Comparison of ENCODE assay signal across 8 cellular contexts in genomic region chr6:29942275-29943052, GRCh38. TPM values are rescaled to one million over a fixed set of nuclear protein-coding genes. Genes with fewer than 3 reads are reported as not detected.
DNase-seq lines count a peak whose midpoint lies in the region; ATAC-seq and TF ChIP-seq lines count a peak whose summit lies in the region.

TSS of gene HLA-A (plus strand) at chr6:29942532. CDS start at chr6:29942554, 22 bp downstream.

- peak within 1 kb of the TSS; percentile 99 for H3K27ac Mint-ChIP-seq in activated T-helper 2 cell treated with anti-CD3 and anti-CD28 coated beads, Interferon-gamma antibody, Interleukin-2, Interleukin-4, amounts not matched to agents 10 μg/mL and 5 μg/mL and 100 μg/mL, durations not matched to agents 14 hours and 24 hours and 36 hours
- peak within 1 kb of the TSS; percentile 99 to 100 (median 100) for H3K27ac Mint-ChIP-seq in naive thymus-derived CD8-positive, alpha-beta T cell
- peak within 1 kb of the TSS; percentile 94 for H3K27ac Mint-ChIP-seq in stimulated activated naive B cell treated with anti-CD40 and anti-IgM and Interleukin-4, amounts not matched to agents 10 μg/mL and 1 μg/mL and 100 μg/mL, for 72 hours

- H3K4me3 ChIP-seq in LNCaP clone FGC (ENCODE audit: low read depth, low read length) (peak within 1 kb of the TSS; percentile 70), fibroblast of mammary gland (ENCODE audit: control insufficient read depth, low read depth, low read length) (peak within 1 kb of the TSS; percentile 66)

- peak within 1 kb of the TSS; percentile 70 for H3K27ac ChIP-seq in RWPE1

- CTCF ChIA-PET in RWPE1 (lab: Yijun Ruan, JAX) = interaction anchor here (0.7 to 0.8 kb wide), 2 partner anchors 246 to 289 kb away, joined by 3 to 5 read pairs; no protein-coding TSS in a partner anchor

- ATAC-seq in naive thymus-derived CD8-positive, alpha-beta T cell = peak; percentile 84 to 85
- ATAC-seq in stimulated activated naive B cell treated with anti-CD40 and anti-IgM and Interleukin-4, amounts not matched to agents 10 μg/mL and 1 μg/mL and 100 μg/mL, for 72 hours (replicated peaks) = peak; percentile 88 to 92

- DNase-seq in Daoy (ENCODE audit: low read depth) = peak; percentile 98
- DNase-seq in GOT3 (lab: John Stamatoyannopoulos, UW) = peak; percentile 53
- DNase-seq in LNCaP clone FGC (ENCODE audit: low read depth) = peak; percentile 62
- DNase-seq in RWPE1 (ENCODE audit: low spot score) = peak; percentile 96
- peak; percentile 85 for DNase-seq in activated T-helper 2 cell treated with anti-CD3 and anti-CD28 coated beads, Interferon-gamma antibody, Interleukin-2, Interleukin-4, amounts not matched to agents 10 μg/mL and 5 μg/mL and 100 μg/mL, durations not matched to agents 14 hours and 24 hours and 36 hours (ENCODE audit: low spot score)
- peak; percentile 93 for DNase-seq in fibroblast of mammary gland (ENCODE audit: low read depth)
- peak; percentile 84 to 98 (median 93) for DNase-seq in naive thymus-derived CD8-positive, alpha-beta T cell
- DNase-seq in stimulated activated naive B cell treated with anti-CD40 and anti-IgM and Interleukin-4, amounts not matched to agents 10 μg/mL and 1 μg/mL and 100 μg/mL, for 72 hours = peak; percentile 88

- peak within 1 kb of the TSS; percentile 95 for H3K4me3 Mint-ChIP-seq in activated T-helper 2 cell treated with anti-CD3 and anti-CD28 coated beads, Interferon-gamma antibody, Interleukin-2, Interleukin-4, amounts not matched to agents 10 μg/mL and 5 μg/mL and 100 μg/mL, durations not matched to agents 14 hours and 24 hours and 36 hours (ENCODE audit: low read depth)
- H3K4me3 Mint-ChIP-seq in naive thymus-derived CD8-positive, alpha-beta T cell = peak within 1 kb of the TSS; percentile 91 to 99 (median 98)
- peak within 1 kb of the TSS; percentile 95 to 99 for H3K4me3 Mint-ChIP-seq in stimulated activated naive B cell treated with anti-CD40 and anti-IgM and Interleukin-4, amounts not matched to agents 10 μg/mL and 1 μg/mL and 100 μg/mL, for 72 hours

- no peaks in the 10 kb centered on the region for H3K27me3 Mint-ChIP-seq in activated T-helper 2 cell treated with anti-CD3 and anti-CD28 coated beads, Interferon-gamma antibody, Interleukin-2, Interleukin-4, amounts not matched to agents 10 μg/mL and 5 μg/mL and 100 μg/mL, durations not matched to agents 14 hours and 24 hours and 36 hours (ENCODE audit: low read depth)
- H3K27me3 Mint-ChIP-seq in naive thymus-derived CD8-positive, alpha-beta T cell = peaks cover 0 to 4% (median 0%) of the 10 kb centered on the region in 5 donors
- no peaks in the 10 kb centered on the region for H3K27me3 Mint-ChIP-seq in stimulated activated naive B cell treated with anti-CD40 and anti-IgM and Interleukin-4, amounts not matched to agents 10 μg/mL and 1 μg/mL and 100 μg/mL, for 72 hours

- no peaks in the 10 kb centered on the region for H3K9me3 Mint-ChIP-seq in activated T-helper 2 cell treated with anti-CD3 and anti-CD28 coated beads, Interferon-gamma antibody, Interleukin-2, Interleukin-4, amounts not matched to agents 10 μg/mL and 5 μg/mL and 100 μg/mL, durations not matched to agents 14 hours and 24 hours and 36 hours
- peaks cover 0 to 2% (median 0%) of the 10 kb centered on the region in 9 donors for H3K9me3 Mint-ChIP-seq in naive thymus-derived CD8-positive, alpha-beta T cell
- H3K9me3 Mint-ChIP-seq in stimulated activated naive B cell treated with anti-CD40 and anti-IgM and Interleukin-4, amounts not matched to agents 10 μg/mL and 1 μg/mL and 100 μg/mL, for 72 hours = no peaks in the 10 kb centered on the region

- no peak; the same call in 1 of the 2 replicates for TF ChIP-seq CTCF in LNCaP clone FGC (IDR thresholded peaks at IDR 0.05; ENCODE audit: control insufficient read depth, extremely low read depth, insufficient read depth)
- no peak for TF ChIP-seq CTCF in RWPE1 (conservative IDR thresholded peaks at IDR 0.05; ENCODE audit: low read depth)
- no peak for TF ChIP-seq CTCF in fibroblast of mammary gland (conservative IDR thresholded peaks at IDR 0.05; ENCODE audit: control insufficient read depth, insufficient read depth, low read depth, low read length)

- POLR2A ChIA-PET in RWPE1 (lab: Yijun Ruan, JAX; ENCODE audit: low non-redundant PET) = no interaction called here
- POLR2A ChIA-PET in naive thymus-derived CD8-positive, alpha-beta T cell (lab: Charles Lee) = interaction anchor here (1.0 to 3.8 kb wide), 11 partner anchors 14 to 1255 kb away, joined by 3 to 68 read pairs (median 4); partner anchors contain the start of genes POLR1H and TRIM26

- peaks cover 52% of the 10 kb centered on the region for H3K36me3 Mint-ChIP-seq in activated T-helper 2 cell treated with anti-CD3 and anti-CD28 coated beads, Interferon-gamma antibody, Interleukin-2, Interleukin-4, amounts not matched to agents 10 μg/mL and 5 μg/mL and 100 μg/mL, durations not matched to agents 14 hours and 24 hours and 36 hours (ENCODE audit: low read depth)
- peaks cover 16 to 53% (median 40%) of the 10 kb centered on the region in 3 donors for H3K36me3 Mint-ChIP-seq in naive thymus-derived CD8-positive, alpha-beta T cell
- peaks cover 46 to 48% of the 10 kb centered on the region in 2 donors for H3K36me3 Mint-ChIP-seq in stimulated activated naive B cell treated with anti-CD40 and anti-IgM and Interleukin-4, amounts not matched to agents 10 μg/mL and 1 μg/mL and 100 μg/mL, for 72 hours

- H3K4me1 Mint-ChIP-seq in activated T-helper 2 cell treated with anti-CD3 and anti-CD28 coated beads, Interferon-gamma antibody, Interleukin-2, Interleukin-4, amounts not matched to agents 10 μg/mL and 5 μg/mL and 100 μg/mL, durations not matched to agents 14 hours and 24 hours and 36 hours (ENCODE audit: low read depth) = peaks cover 39% of the 10 kb centered on the region
- peaks cover 28 to 63% (median 53%) of the 10 kb centered on the region in 4 donors for H3K4me1 Mint-ChIP-seq in naive thymus-derived CD8-positive, alpha-beta T cell
- H3K4me1 Mint-ChIP-seq in stimulated activated naive B cell treated with anti-CD40 and anti-IgM and Interleukin-4, amounts not matched to agents 10 μg/mL and 1 μg/mL and 100 μg/mL, for 72 hours = peaks cover 35 to 61% of the 10 kb centered on the region in 2 donors

- intact Hi-C loops in activated T-helper 2 cell treated with anti-CD3 and anti-CD28 coated beads, Interferon-gamma antibody, Interleukin-2, Interleukin-4, amounts not matched to agents 10 μg/mL and 5 μg/mL and 100 μg/mL, durations not matched to agents 14 hours and 24 hours and 36 hours (cut with micrococcal nuclease) = loop anchor here (1.0 to 2.0 kb wide), 2 partner anchors 16 to 23 kb away; no protein-coding TSS in a partner anchor

RNA-seq across cellular contexts. Expression of gene HLA-A, which starts in this region (rescaled TPM):
- 321 and 324 TPM in 2 replicates for total RNA-seq in Daoy (2014; rRNA removed; shearing (Covaris generic))
- 1,569 and 1,592 TPM in 2 replicates for total RNA-seq in activated T-helper 2 cell treated with anti-CD3 and anti-CD28 coated beads, Interferon-gamma antibody, Interleukin-2, Interleukin-4, amounts not matched to agents 10 μg/mL and 5 μg/mL and 100 μg/mL, durations not matched to agents 14 hours and 24 hours and 36 hours
- 1,000 to 10,000 TPM; 2,087 to 2,115 TPM for total RNA-seq in naive thymus-derived CD8-positive, alpha-beta T cell
- polyA plus RNA-seq in naive thymus-derived CD8-positive, alpha-beta T cell = 1,000 to 10,000 TPM; 2,084 to 4,021 (median 2,635) TPM

Comparison
In these comparisons a context has a peak if more than half of its experiments do, and no peak if none do; other contexts are left out.
1. Peak in every context shown above with its lines: DNase-seq, ATAC-seq, H3K4me3 ChIP-seq and H3K27ac ChIP-seq.